In genomic region chr16:21820028-21820907, GRCh38 we compare ENCODE assay signal across 8 cellular contexts. TPM values are rescaled to one million over a fixed set of nuclear protein-coding genes. Genes with fewer than 3 reads are reported as not detected.
A peak's percentile ranks its signal among the peaks of the same experiment; 100 is the strongest.
DNase-seq lines count a peak whose midpoint lies in the region; ATAC-seq and TF ChIP-seq lines count a peak whose summit lies in the region.
"Not testable (repeated sequence)": the region's sequence is repeated elsewhere in the genome, so short reads cannot be mapped to it uniquely, and the experiment has no call there.

No MANE protein-coding gene starts in this region.

- H3K9me3 ChIP-seq in H9 (ENCODE audit: control insufficient read depth, low read depth, low read length); Loucy (ENCODE audit: insufficient read depth, low read depth, low read length); gastroesophageal sphincter; neuron (ENCODE audit: low read length): not testable (repeated sequence)

- H3K4ac ChIP-seq in H9 (ENCODE audit: low read depth, low read length) = not testable (repeated sequence)

- not testable (repeated sequence) for H3K27me3 ChIP-seq in H9 (ENCODE audit: insufficient read depth, low read length); Loucy (ENCODE audit: insufficient read depth, low read length, poor library complexity, severe bottlenecking); gastroesophageal sphincter; neuron (ENCODE audit: insufficient read depth, low read length)

- peak overlapping the region; percentile 88 to 97 (median 88) for H3K27ac Mint-ChIP-seq in H9

- H3K79me1 ChIP-seq in H9 (ENCODE audit: insufficient read depth, low read depth, low read length, poor library complexity, severe bottlenecking) = not testable (repeated sequence)

- H3K9ac ChIP-seq in H9 (ENCODE audit: extremely low read depth, insufficient read length, low read length) (peak overlapping the region; percentile 91), Loucy (ENCODE audit: low read depth, low read length, poor library complexity, severe bottlenecking) (peak overlapping the region; percentile 89)

- peak overlapping the region; percentile 57 for H4K8ac ChIP-seq in H9 (replicated peaks; ENCODE audit: insufficient read length, low read depth, low read length)

- H3K9me3 Mint-ChIP-seq in H9 = not testable (repeated sequence)

- not testable (repeated sequence) for H3K56ac ChIP-seq in H9 (ENCODE audit: insufficient read length, low read depth, low read length)

- peak; percentile 99 for ATAC-seq in gastroesophageal sphincter

- H3K18ac ChIP-seq in H9 (ENCODE audit: insufficient read length, low read depth, low read length) = peak overlapping the region; percentile 98

- H4K91ac ChIP-seq in H9 (ENCODE audit: insufficient read length, low read depth, low read length) = not testable (repeated sequence)

- not testable (repeated sequence) for H3K27ac ChIP-seq in H9 (ENCODE audit: insufficient read length, low read depth, low read length)
- peak overlapping the region; percentile 34 to 79 (median 78) for H3K27ac ChIP-seq in gastroesophageal sphincter

- H2AK5ac ChIP-seq in H9 (ENCODE audit: insufficient read length, low read length) = not testable (repeated sequence)

- H3K36me3 Mint-ChIP-seq in H9 (ENCODE audit: insufficient read depth in 1 of 3, low read depth in 3 of 3) = peaks cover 2 to 21% (median 10%) of the 10 kb centered on the region in 3 experiments; a peak in 6 of 7 replicates

- DNase-seq in ELF-1 (ENCODE audit: low read depth, low spot score) (peak; percentile 86), H9 (peak; percentile 81), SHP77 treated with DMSO at 0.1 percent for 48 hours (lab: John Stamatoyannopoulos, UW) (peak; percentile 78)
- DNase-seq in activated gamma-delta T cell treated with anti-CD3 and anti-CD28 coated beads, Interleukin-2, amount 50 U/mL, for 16 hours (ENCODE audit: low read depth) = peak; percentile 39
- peak; percentile 53 for DNase-seq in stimulated activated naive CD4-positive, alpha-beta T cell treated with Interleukin-2 at 50 U/mL for 16 hours (lab: John Stamatoyannopoulos, UW)

- not testable (repeated sequence) for H3K23me2 ChIP-seq in H9 (ENCODE audit: insufficient read length, low read depth, low read length, poor library complexity, severe bottlenecking)

- peak overlapping the region; percentile 86 for H3K4me2 ChIP-seq in H9 (ENCODE audit: insufficient read depth, insufficient read length, low read length)
- H3K4me2 ChIP-seq in Loucy (ENCODE audit: low read depth, low read length, poor library complexity, severe bottlenecking) = peak overlapping the region; percentile 90

- not testable (repeated sequence) for H3K9me2 ChIP-seq in Loucy (replicated peaks; ENCODE audit: low read depth, low read length)

- not testable (repeated sequence) for H4K5ac ChIP-seq in H9 (ENCODE audit: insufficient read length, low read depth, low read length)

- H3K27me3 Mint-ChIP-seq in H9 (ENCODE audit: low read depth) = not testable (repeated sequence)

- H3K14ac ChIP-seq in H9 (ENCODE audit: insufficient read depth, low read length) = peak overlapping the region; percentile 78

- no CpG with 5 or more reads among the region's 55 CpGs for WGBS in H9 (ENCODE audit: extremely low coverage, insufficient read length, low lambda C conversion rate)
- 13 to 14% methylated on average over 3 to 9 of the region's 55 CpGs for WGBS in gastroesophageal sphincter (ENCODE audit: low coverage in 1 of 2), 2 donors

- H2BK5ac ChIP-seq in H9 (ENCODE audit: insufficient read length, low read length) = not testable (repeated sequence)

- H3F3A ChIP-seq in Loucy (ENCODE audit: low read depth) = not testable (repeated sequence)

- not testable (repeated sequence) for H2BK15ac ChIP-seq in H9 (ENCODE audit: low read depth, low read length)

- H3K36me3 ChIP-seq in Loucy (ENCODE audit: insufficient read depth, low read length); neuron (ENCODE audit: insufficient read depth, low read length): not testable (repeated sequence)
- H3K36me3 ChIP-seq in gastroesophageal sphincter = peaks cover 0 to 17% of the 10 kb centered on the region in 2 donors

- H3K4me3 ChIP-seq in Loucy (ENCODE audit: low read length, poor library complexity, severe bottlenecking) (peak overlapping the region; percentile 97), gastroesophageal sphincter (peak overlapping the region; percentile 55 to 61), neuron (ENCODE audit: low read length) (peak overlapping the region; percentile 61)

- H2BK12ac ChIP-seq in H9 (ENCODE audit: insufficient read length, low read depth, low read length) = not testable (repeated sequence)

- H3T11ph ChIP-seq in H9 (ENCODE audit: low read length) = not testable (repeated sequence)

- not testable (repeated sequence) for H2BK20ac ChIP-seq in H9 (ENCODE audit: low read depth, low read length, poor library complexity, severe bottlenecking)

- not testable (repeated sequence) for TF ChIP-seq EP300 in gastroesophageal sphincter (IDR thresholded peaks at IDR 0.05)

- not testable (repeated sequence) for H4K20me1 ChIP-seq in H9 (ENCODE audit: control insufficient read depth, insufficient read depth, insufficient read length); Loucy (ENCODE audit: insufficient read depth, low read length, poor library complexity, severe bottlenecking)

- H3K4me1 Mint-ChIP-seq in H9 = not testable (repeated sequence)

- peak overlapping the region; percentile 83 to 95 for H3K4me3 Mint-ChIP-seq in H9

- H3K79me2 ChIP-seq in H9 (ENCODE audit: insufficient read depth, low read length) = not testable (repeated sequence)
- peaks cover 18% of the 10 kb centered on the region for H3K79me2 ChIP-seq in Loucy (ENCODE audit: insufficient read depth, low read length)

- not testable (repeated sequence) for TF ChIP-seq CTCF in H9 (conservative IDR thresholded peaks at IDR 0.05); Loucy (conservative IDR thresholded peaks at IDR 0.05; ENCODE audit: low read length); gastroesophageal sphincter (IDR thresholded peaks at IDR 0.05)

- TF ChIP-seq POLR2A in gastroesophageal sphincter (IDR thresholded peaks at IDR 0.05) = peak in 1 of 2 donors; percentile 18

- H2AFZ ChIP-seq in H9 (ENCODE audit: low read length) (peak overlapping the region; percentile 2), Loucy (ENCODE audit: low read length) (peak overlapping the region; percentile 88), neuron (ENCODE audit: low read depth, low read length) (peak overlapping the region; percentile 39)

- not testable (repeated sequence) for H2BK120ac ChIP-seq in H9 (ENCODE audit: low read depth, low read length, poor library complexity, severe bottlenecking)

- H3K4me1 ChIP-seq in H9 (ENCODE audit: insufficient read depth, low read length); Loucy (ENCODE audit: insufficient read depth, low read length, poor library complexity, severe bottlenecking); neuron (ENCODE audit: insufficient read depth, low read length): not testable (repeated sequence)
- H3K4me1 ChIP-seq in gastroesophageal sphincter = peaks cover 0 to 14% (median 3%) of the 10 kb centered on the region in 3 donors

- H3K23ac ChIP-seq in H9 (ENCODE audit: insufficient read length, low read depth, low read length) = not testable (repeated sequence)

RNA-seq across cellular contexts. Expression of gene NPIPB4, which starts 37.3 kb away (rescaled TPM):
- total RNA-seq in H9 (2021) (110 and 161 TPM in 2 replicates), gastroesophageal sphincter (10 to 100 TPM in 3 of 4 donors, 1 to 10 TPM in 1; 2.6 to 98.7 (median 49.4) TPM)

Comparison
In these comparisons a context has a peak if more than half of its experiments do, and no peak if none do; other contexts are left out.
1. H2AFZ ChIP-seq: peak in every context shown above with its lines; median percentile 88 in Loucy; 39 in neuron; 2 in H9.